Comparison of ENCODE assay signal across 8 cellular contexts in genomic region chr10:80204193-80204714, GRCh38. TPM values are rescaled to one million over a fixed set of nuclear protein-coding genes. Genes with fewer than 3 reads are reported as not detected.
A peak's percentile ranks its signal among the peaks of the same experiment; 100 is the strongest.
DNase-seq lines count a peak whose midpoint lies in the region; ATAC-seq and TF ChIP-seq lines count a peak whose summit lies in the region.

No MANE protein-coding gene starts in this region.

- peaks cover 65% of the 10 kb centered on the region for H3K4me1 Mint-ChIP-seq in CD4-positive, alpha-beta T cell (ENCODE audit: low read depth)

- POLR2A ChIA-PET in CD4-positive, alpha-beta T cell (lab: Charles Lee) = interaction anchor here (0.8 to 6.5 kb wide), 7 partner anchors 12 to 856 kb away, joined by 3 to 218 read pairs (median 5); no protein-coding TSS in a partner anchor

- H3K4me1 ChIP-seq in KMS-11 (ENCODE audit: low read depth, poor library complexity, severe bottlenecking) (peaks cover 23% of the 10 kb centered on the region), body of pancreas (peaks cover 76% of the 10 kb centered on the region), subcutaneous abdominal adipose tissue (ENCODE audit: control insufficient read depth in 5 of 5, insufficient read depth in 5 of 5, low read length in 5 of 5) (peaks cover 29 to 81% (median 72%) of the 10 kb centered on the region in 5 donors)

- H2AFZ ChIP-seq in KMS-11 (ENCODE audit: low read depth) = no peak overlapping the region; the same call in 1 of the 2 replicates

- peaks cover 32% of the 10 kb centered on the region for H3K79me2 ChIP-seq in KMS-11 (ENCODE audit: insufficient read depth, low read depth)

- H3K4me3 ChIP-seq in KMS-11 (IDR thresholded peaks at IDR 0.05; ENCODE audit: insufficient read depth, low read depth, low read length) (no peak overlapping the region), body of pancreas (peak overlapping the region; percentile 21 to 75), subcutaneous abdominal adipose tissue (ENCODE audit: low read depth in 1 of 5, low read length in 5 of 5) (peak overlapping the region; percentile 82 to 99 (median 87))

- no peaks in the 10 kb centered on the region for H4K20me1 ChIP-seq in KMS-11 (ENCODE audit: insufficient read depth)

- H3K4me3 Mint-ChIP-seq in CD4-positive, alpha-beta T cell = peak overlapping the region; percentile 88

- intact Hi-C loops in CD4-positive, alpha-beta T cell (cut with DNase I, micrococcal nuclease) = loop anchor here (1.0 to 10.0 kb wide), 5 partner anchors 17 to 759 kb away; partner anchors contain the start of gene ZCCHC24 (in 1 of the 2)
- intact Hi-C loops in body of pancreas (cut with DNase I) = no loop called here

- no peaks in the 10 kb centered on the region for H3K9me3 Mint-ChIP-seq in CD4-positive, alpha-beta T cell

- no peak for DNase-seq in CD4-positive, alpha-beta T cell
- DNase-seq in body of pancreas = peak; percentile 55 to 72 (median 66)
- peak; percentile 68 for DNase-seq in kidney tubule cell (ENCODE audit: low spot score)
- DNase-seq in D341Med (ENCODE audit: low spot score) = no peak
- no peak for DNase-seq in epidermal melanocyte (ENCODE audit: insufficient read length, low spot score)

- no peaks in the 10 kb centered on the region for H3K36me3 ChIP-seq in KMS-11 (ENCODE audit: insufficient read depth)
- H3K36me3 ChIP-seq in body of pancreas (replicated peaks in 1 of 2; ENCODE audit: insufficient read depth in 1 of 2, low read depth in 2 of 2) = no peaks in the 10 kb centered on the region
- H3K36me3 ChIP-seq in subcutaneous abdominal adipose tissue (ENCODE audit: control insufficient read depth in 5 of 5, insufficient read depth in 5 of 5, low read length in 5 of 5) = peaks cover 0 to 5% (median 0%) of the 10 kb centered on the region in 5 donors

- H3K27ac Mint-ChIP-seq in CD4-positive, alpha-beta T cell = peak overlapping the region; percentile 85

- H3K27me3 Mint-ChIP-seq in CD4-positive, alpha-beta T cell = no peaks in the 10 kb centered on the region

- no peak for TF ChIP-seq CTCF in CD4-positive, alpha-beta T cell (IDR thresholded peaks at IDR 0.05)
- TF ChIP-seq CTCF in KMS-11 (conservative IDR thresholded peaks at IDR 0.05; ENCODE audit: low read depth, low read length) (no peak), body of pancreas (IDR thresholded peaks at IDR 0.05) (no peak)

- no peaks in the 10 kb centered on the region for H3K27me3 ChIP-seq in CD4-positive, alpha-beta T cell (ENCODE audit: control insufficient read depth, insufficient read depth, low read length)
- H3K27me3 ChIP-seq in KMS-11 (ENCODE audit: insufficient read depth, low read depth) (no peaks in the 10 kb centered on the region), body of pancreas (no peaks in the 10 kb centered on the region), subcutaneous abdominal adipose tissue (ENCODE audit: control insufficient read depth in 5 of 5, insufficient read depth in 4 of 5, low read length in 5 of 5) (no peaks in the 10 kb centered on the region)

- H3K27ac ChIP-seq in CD4-positive, alpha-beta T cell (ENCODE audit: low read depth, low read length) = peak overlapping the region; percentile 72
- no peak overlapping the region for H3K27ac ChIP-seq in KMS-11
- H3K27ac ChIP-seq in body of pancreas = peak overlapping the region; percentile 98 to 100 (median 100)
- H3K27ac ChIP-seq in subcutaneous abdominal adipose tissue (ENCODE audit: low read depth, low read length) = peak overlapping the region; percentile 93

- peaks cover 27% of the 10 kb centered on the region for H3K36me3 Mint-ChIP-seq in CD4-positive, alpha-beta T cell (ENCODE audit: low read depth)

- no peaks in the 10 kb centered on the region for H3K9me3 ChIP-seq in CD4-positive, alpha-beta T cell (ENCODE audit: control insufficient read depth, low read length)
- H3K9me3 ChIP-seq in body of pancreas (no peaks in the 10 kb centered on the region), subcutaneous abdominal adipose tissue (ENCODE audit: control insufficient read depth in 5 of 5, low read length in 5 of 5) (no peaks in the 10 kb centered on the region)

- H3K4me2 ChIP-seq in KMS-11 = peak overlapping the region; percentile 43

- 1 to 6% methylated on average over 9 of the region's 9 CpGs for WGBS in body of pancreas, 2 donors

- peak overlapping the region; percentile 91; the same call in 1 of the 2 replicates for H3K9ac ChIP-seq in KMS-11
- peak overlapping the region; percentile 86 to 97 (median 92) for H3K9ac ChIP-seq in subcutaneous abdominal adipose tissue (ENCODE audit: low read length in 5 of 5)

- ATAC-seq in CD4-positive, alpha-beta T cell (ENCODE audit: poor library complexity) = no peak
- peak; percentile 47 for ATAC-seq in body of pancreas
- ATAC-seq in GM19463 (IDR thresholded peaks at IDR 0.05; ENCODE audit: unreplicated experiment) = no peak

- peak; percentile 68 to 86 (median 81) for TF ChIP-seq POLR2A in body of pancreas (IDR thresholded peaks at IDR 0.05)

- CTCF ChIA-PET in CD4-positive, alpha-beta T cell (lab: Charles Lee) = interaction anchor here (1.1 to 2.4 kb wide), 4 partner anchors 10 to 61 kb away, joined by 3 to 15 read pairs (median 10); no protein-coding TSS in a partner anchor

RNA-seq across cellular contexts. Expression of gene ANXA11, which starts 1.1 kb away (rescaled TPM):
- total RNA-seq in CD4-positive, alpha-beta T cell = 100 to 1,000 TPM; 153 to 159 TPM
- total RNA-seq in body of pancreas = 10 to 100 TPM; 68.2 to 71.9 TPM

Comparison
In these comparisons a context has a peak if more than half of its experiments do, and no peak if none do; other contexts are left out.
1. DNase-seq: peak in body of pancreas (4 of 4) and kidney tubule cell (single experiment); none in CD4-positive, alpha-beta T cell (0 of 10), D341Med (single experiment) and epidermal melanocyte (single experiment).